1 cellular context compared by ENCODE assay signal in the genomic region with DNA sequence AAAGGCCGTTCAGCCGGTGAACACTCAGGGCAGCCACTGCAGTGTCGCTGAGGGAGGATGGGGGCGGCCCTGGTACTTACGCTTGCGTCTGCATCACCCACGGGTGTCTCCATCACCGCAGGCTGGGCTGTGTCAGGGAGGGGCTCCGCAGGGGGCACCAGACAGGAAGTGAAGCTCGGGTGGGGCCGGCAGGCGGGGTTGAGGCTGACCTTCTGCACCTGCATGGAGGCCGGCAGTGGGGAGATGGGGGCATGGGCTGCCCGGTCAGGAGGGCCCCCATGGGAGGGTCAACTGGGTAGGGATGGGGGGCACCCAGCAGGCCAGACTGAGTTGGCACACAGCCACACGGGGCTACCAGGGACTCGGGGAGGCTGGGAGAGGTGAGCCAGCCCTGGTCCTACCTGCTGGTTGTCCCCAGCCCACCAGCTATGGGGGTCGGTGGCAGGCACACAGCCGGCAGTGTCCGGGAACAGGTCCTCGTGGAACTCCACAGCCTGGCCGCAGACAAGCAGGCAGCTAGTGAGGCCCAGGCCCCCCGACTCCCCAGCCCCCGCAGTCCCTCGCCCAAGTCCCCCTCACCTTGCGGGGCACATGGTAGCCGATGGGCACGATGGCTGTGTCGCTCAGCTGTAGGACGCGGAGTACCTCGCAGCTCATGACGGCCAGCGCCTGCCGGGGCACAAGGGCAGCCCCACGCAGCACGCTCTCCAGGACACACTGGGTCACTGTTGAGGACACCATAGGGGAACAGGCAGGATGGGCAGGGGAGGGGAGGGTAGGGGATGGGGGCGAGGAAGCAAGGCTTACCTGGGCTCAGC.
TF ChIP-seq lines count a peak whose summit lies in the region.

No MANE protein-coding gene starts in this region.

TF ChIP-seq in H1, 55 proteins besides CTCF, POLR2A, EP300 and RAD21:
- TF ChIP-seq HDAC2 (IDR thresholded peaks at IDR 0.05; ENCODE audit: borderline replicate concordance in 1 of 2, low read depth in 2 of 2, low read length in 2 of 2) (no peak), GABPA (IDR thresholded peaks at IDR 0.05; ENCODE audit: borderline replicate concordance, insufficient read depth, low read length) (no peak), KDM1A (IDR thresholded peaks at IDR 0.05; ENCODE audit: borderline replicate concordance, low read length) (no peak), EGR1 (IDR thresholded peaks at IDR 0.05; ENCODE audit: borderline replicate concordance, low read depth, low read length) (no peak), POLR2AphosphoS5 (IDR thresholded peaks at IDR 0.05; ENCODE audit: low read depth, low read length) (no peak), EZH2 (IDR thresholded peaks at IDR 0.05; ENCODE audit: low read depth, low read length, severe bottlenecking) (no peak), TAF7 (optimal IDR thresholded peaks at IDR 0.05; ENCODE audit: borderline replicate concordance, low read depth, low read length) (no peak), BACH1 (IDR thresholded peaks at IDR 0.05; ENCODE audit: low read length) (no peak), TEAD4 (IDR thresholded peaks at IDR 0.05; ENCODE audit: low read depth, low read length) (no peak), TBP (IDR thresholded peaks at IDR 0.05; ENCODE audit: low read depth, low read length) (no peak), RFX5 (IDR thresholded peaks at IDR 0.05; ENCODE audit: borderline replicate concordance, low read depth, low read length) (no peak), KDM4A (IDR thresholded peaks at IDR 0.05; ENCODE audit: low read depth, low read length, severe bottlenecking) (no peak), ZNF274 (IDR thresholded peaks at IDR 0.05; ENCODE audit: borderline replicate concordance, extremely low read depth, low read length) (no peak), SP4 (IDR thresholded peaks at IDR 0.05; ENCODE audit: low read length) (no peak), HDAC6 (IDR thresholded peaks at IDR 0.05; ENCODE audit: low read depth, low read length) (no peak), TAF1 (IDR thresholded peaks at IDR 0.05; ENCODE audit: low read depth, low read length) (no peak), FOSL1 (IDR thresholded peaks at IDR 0.05; ENCODE audit: insufficient read depth, low read depth, low read length) (no peak)
- TF ChIP-seq, protein P1, sequence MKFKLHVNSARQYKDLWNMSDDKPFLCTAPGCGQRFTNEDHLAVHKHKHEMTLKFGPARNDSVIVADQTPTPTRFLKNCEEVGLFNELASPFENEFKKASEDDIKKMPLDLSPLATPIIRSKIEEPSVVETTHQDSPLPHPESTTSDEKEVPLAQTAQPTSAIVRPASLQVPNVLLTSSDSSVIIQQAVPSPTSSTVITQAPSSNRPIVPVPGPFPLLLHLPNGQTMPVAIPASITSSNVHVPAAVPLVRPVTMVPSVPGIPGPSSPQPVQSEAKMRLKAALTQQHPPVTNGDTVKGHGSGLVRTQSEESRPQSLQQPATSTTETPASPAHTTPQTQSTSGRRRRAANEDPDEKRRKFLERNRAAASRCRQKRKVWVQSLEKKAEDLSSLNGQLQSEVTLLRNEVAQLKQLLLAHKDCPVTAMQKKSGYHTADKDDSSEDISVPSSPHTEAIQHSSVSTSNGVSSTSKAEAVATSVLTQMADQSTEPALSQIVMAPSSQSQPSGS (IDR thresholded peaks at IDR 0.05; ENCODE audit: low read length), result no peak
- TF ChIP-seq, protein P2, sequence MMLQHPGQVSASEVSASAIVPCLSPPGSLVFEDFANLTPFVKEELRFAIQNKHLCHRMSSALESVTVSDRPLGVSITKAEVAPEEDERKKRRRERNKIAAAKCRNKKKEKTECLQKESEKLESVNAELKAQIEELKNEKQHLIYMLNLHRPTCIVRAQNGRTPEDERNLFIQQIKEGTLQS (IDR thresholded peaks at IDR 0.05; ENCODE audit: insufficient read depth, low read depth, low read length), result no peak
